Comparison of ENCODE assay signal across 24 cellular contexts in the genomic region with DNA sequence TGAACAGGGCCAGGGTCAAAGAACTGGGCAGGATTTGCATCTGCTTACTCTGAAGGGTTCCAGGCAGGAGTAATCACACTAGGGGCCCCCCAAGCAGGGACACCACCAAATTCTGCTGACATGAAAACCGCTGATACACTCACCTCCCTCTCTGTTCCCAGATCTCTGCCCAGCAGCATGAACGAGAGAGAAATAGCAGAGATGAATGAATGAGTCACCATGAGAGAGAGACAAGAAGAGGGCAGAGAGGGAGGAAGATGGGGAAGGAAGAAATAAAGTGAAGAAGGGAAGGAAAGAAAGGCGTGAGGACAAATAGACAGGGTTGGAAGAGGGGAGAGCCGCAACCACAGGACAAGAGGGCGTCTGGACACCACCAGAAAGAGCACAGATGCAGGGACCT.
DNase-seq lines count a peak whose midpoint lies in the region; ATAC-seq, FAIRE-seq and TF ChIP-seq lines count a peak whose summit lies in the region.
"Had no signal": no experiment of that assay in that cellular context is flagged by ENCODE, and none has a peak within 500 bp of the region (broad histone marks: within the 10 kb centered on the region; RNA-seq: fewer than 3 reads in every experiment).

No MANE protein-coding gene starts in this region.

- no peak for TF ChIP-seq RAD21 in A549 (conservative IDR thresholded peaks at IDR 0.05 in 1 of 2, IDR thresholded peaks at IDR 0.05 in 1 of 2)

- no peak overlapping the region for H3K4ac ChIP-seq in trophoblast cell (ENCODE audit: low read depth, low read length)

- H3K79me2 ChIP-seq in astrocyte (ENCODE audit: insufficient read depth, low read length) (no peaks in the 10 kb centered on the region), trophoblast cell (ENCODE audit: control insufficient read depth, insufficient read depth, low read length, poor library complexity) (no peaks in the 10 kb centered on the region)

- no peak overlapping the region for H2BK120ac ChIP-seq in trophoblast cell (ENCODE audit: insufficient read depth, low read length, poor library complexity)

- peaks cover 4% of the 10 kb centered on the region for H3K9me3 Mint-ChIP-seq in astrocyte (ENCODE audit: unreplicated experiment)
- peaks cover 6% of the 10 kb centered on the region for H3K9me3 Mint-ChIP-seq in stimulated activated effector memory CD8-positive, alpha-beta T cell treated with anti-CD3 and anti-CD28 coated beads, Interleukin-12 subunit alpha, Interleukin-12 subunit beta, amount 100 ng/mL, for 72 hours

- no peak overlapping the region for H3K18ac ChIP-seq in trophoblast cell (ENCODE audit: low read length)

- no peak for ATAC-seq in A549
- ATAC-seq in stimulated activated effector memory CD8-positive, alpha-beta T cell treated with anti-CD3 and anti-CD28 coated beads, Interleukin-12 subunit alpha, Interleukin-12 subunit beta, amount 100 ng/mL, for 72 hours = no peak
- no peak for ATAC-seq in left lung
- ATAC-seq: CD8-positive, alpha-beta T cell; GM12878; PC-3 had no signal

- no peak for TF ChIP-seq POLR2A in A549 (IDR thresholded peaks at IDR 0.05; ENCODE audit: low read length)

- peaks cover 25% of the 10 kb centered on the region for H3K4me1 Mint-ChIP-seq in astrocyte (ENCODE audit: low read depth, unreplicated experiment)
- H3K4me1 Mint-ChIP-seq in stimulated activated effector memory CD8-positive, alpha-beta T cell treated with anti-CD3 and anti-CD28 coated beads, Interleukin-12 subunit alpha, Interleukin-12 subunit beta, amount 100 ng/mL, for 72 hours = no peaks in the 10 kb centered on the region

- WGBS in A549 (ENCODE audit: missing lambda C conversion rate) = 74% methylated on average over 5 of the region's 5 CpGs
- 100% methylated on average over 1 of the region's 5 CpGs for whole genome bisulfite sequencing in trophoblast cell (ENCODE audit: extremely low coverage, insufficient coverage, insufficient read length)

- no peak for DNase-seq in A549 (ENCODE audit: low read depth in 1 of 2, low spot score in 1 of 2)
- DNase-seq in HT1080 (ENCODE audit: low read depth) = peak; percentile 30
- no peak for DNase-seq in astrocyte (ENCODE audit: low read depth)
- peak; percentile 55 for DNase-seq in iris pigment epithelial cell (ENCODE audit: low read depth)
- no peak for DNase-seq in NK-92 (lab: John Stamatoyannopoulos, UW; ENCODE audit: unreplicated experiment)
- no peak for DNase-seq in stimulated activated effector memory CD8-positive, alpha-beta T cell treated with anti-CD3 and anti-CD28 coated beads, Interleukin-12 subunit alpha, Interleukin-12 subunit beta, amount 100 ng/mL, for 72 hours (ENCODE audit: low spot score in 2 of 2)
- no peak for DNase-seq in left lung
- DNase-seq in trophoblast cell = no peak
- DNase-seq: C1 segment of cervical spinal cord; Caco-2; CD8-positive, alpha-beta T cell; GOT3; KG1; MM.1S; NCI-H1694; NCI-H2029 treated with DMSO at 0.1 percent for 48 hours; NCI-H510A; NCI-H69; PC-3; Right ventricle myocardium superior had no signal

- H2BK5ac ChIP-seq in trophoblast cell (ENCODE audit: low read depth, low read length, poor library complexity) = no peak overlapping the region

- intact Hi-C loops in left lung (cut with DNase I) = no loop called here

- CTCF ChIA-PET in A549 (lab: Yijun Ruan, JAX) = no interaction called here

- no peak overlapping the region for H4K12ac ChIP-seq in trophoblast cell (ENCODE audit: low read depth, low read length)

- no peaks in the 10 kb centered on the region for H4K20me1 ChIP-seq in astrocyte (ENCODE audit: insufficient read depth, low read length)

- POLR2A ChIA-PET in A549 (lab: Yijun Ruan, JAX) = no interaction called here

- no peak for TF ChIP-seq CTCF in A549 (IDR thresholded peaks at IDR 0.05)
- TF ChIP-seq CTCF in astrocyte (IDR thresholded peaks at IDR 0.05; ENCODE audit: insufficient read depth, low read depth, low read length) = no peak
- no peak for TF ChIP-seq CTCF in left lung (IDR thresholded peaks at IDR 0.05)

- H3K9me3 ChIP-seq in A549 = no peaks in the 10 kb centered on the region
- H3K9me3 ChIP-seq in astrocyte (ENCODE audit: insufficient read depth, low read depth, low read length) = no peaks in the 10 kb centered on the region
- peaks cover 0 to 8% of the 10 kb centered on the region in 2 donors for H3K9me3 ChIP-seq in left lung
- no peaks in the 10 kb centered on the region for H3K9me3 ChIP-seq in trophoblast cell (ENCODE audit: insufficient read depth, low read depth, low read length)
- H3K9me3 ChIP-seq: HAP-1, SJSA1 had no signal

- no peak overlapping the region for H2AK5ac ChIP-seq in trophoblast cell (ENCODE audit: low read length)

- H2AFZ ChIP-seq in astrocyte (ENCODE audit: low read depth, low read length) (no peak overlapping the region), trophoblast cell (ENCODE audit: insufficient read depth, low read length, poor library complexity) (no peak overlapping the region)

- no peak overlapping the region for H3K4me3 ChIP-seq in A549
- no peak overlapping the region for H3K4me3 ChIP-seq in astrocyte (ENCODE audit: insufficient read depth, low read depth, low read length)
- no peak overlapping the region for H3K4me3 ChIP-seq in left lung
- H3K4me3 ChIP-seq in trophoblast cell (ENCODE audit: low read depth, low read length) = no peak overlapping the region
- H3K4me3 ChIP-seq: GM12878, HAP-1, SJSA1 had no signal

- H3K4me3 Mint-ChIP-seq in astrocyte (ENCODE audit: unreplicated experiment) = no peak overlapping the region
- no peak overlapping the region for H3K4me3 Mint-ChIP-seq in stimulated activated effector memory CD8-positive, alpha-beta T cell treated with anti-CD3 and anti-CD28 coated beads, Interleukin-12 subunit alpha, Interleukin-12 subunit beta, amount 100 ng/mL, for 72 hours
- H3K4me3 Mint-ChIP-seq: CD8-positive, alpha-beta T cell had no signal

- H3K9ac ChIP-seq in astrocyte (ENCODE audit: low read length) = no peak overlapping the region
- no peak overlapping the region for H3K9ac ChIP-seq in trophoblast cell (ENCODE audit: low read length)

- no peak overlapping the region for H4K8ac ChIP-seq in trophoblast cell (ENCODE audit: low read depth, low read length)

- H3K79me1 ChIP-seq in trophoblast cell (ENCODE audit: low read length) = peaks cover 2% of the 10 kb centered on the region

- H3K4me2 ChIP-seq in A549 (no peak overlapping the region), astrocyte (ENCODE audit: low read length) (no peak overlapping the region), trophoblast cell (ENCODE audit: low read length) (no peak overlapping the region)

- H3K23ac ChIP-seq in trophoblast cell (ENCODE audit: low read length) = no peak overlapping the region

- H3K14ac ChIP-seq in trophoblast cell (ENCODE audit: low read length) = no peak overlapping the region

- H3K27ac ChIP-seq in A549 (peak overlapping the region; percentile 53 to 55; a peak in 4 of 6 replicates), astrocyte (ENCODE audit: low read depth, low read length) (no peak overlapping the region), left lung (no peak overlapping the region), trophoblast cell (ENCODE audit: low read depth, low read length) (no peak overlapping the region)
- H3K27ac ChIP-seq: SJSA1 had no signal

- H3K27me3 Mint-ChIP-seq in astrocyte (ENCODE audit: low read depth, unreplicated experiment) = no peaks in the 10 kb centered on the region

- FAIRE-seq in A549 (lab: Jason Lieb, UNC) (no peak), astrocyte (lab: Jason Lieb, UNC) (no peak)
- FAIRE-seq: G401.6, GM12878 had no signal

- no peak overlapping the region for H4K91ac ChIP-seq in trophoblast cell (ENCODE audit: low read depth, low read length)

- TF ChIP-seq EP300 in A549 (IDR thresholded peaks at IDR 0.05) = no peak

- H3K4me1 ChIP-seq in A549 (peaks cover 26% of the 10 kb centered on the region), astrocyte (ENCODE audit: insufficient read depth, low read length) (peaks cover 3% of the 10 kb centered on the region), left lung (no peaks in the 10 kb centered on the region), trophoblast cell (ENCODE audit: control insufficient read depth in 1 of 2, insufficient read depth in 2 of 2, low read length in 2 of 2) (peaks cover 7 to 10% of the 10 kb centered on the region in 2 experiments)

- H3K36me3 ChIP-seq in astrocyte (ENCODE audit: insufficient read depth, low read length) = no peaks in the 10 kb centered on the region
- H3K36me3 ChIP-seq in left lung = no peaks in the 10 kb centered on the region
- H3K36me3 ChIP-seq in trophoblast cell (ENCODE audit: control insufficient read depth in 1 of 2, insufficient read depth in 2 of 2, low read length in 2 of 2) = no peaks in the 10 kb centered on the region
- H3K36me3 ChIP-seq: HAP-1, SJSA1 had no signal

- H3K27me3 ChIP-seq in astrocyte (ENCODE audit: insufficient read depth, low read length) (no peaks in the 10 kb centered on the region), left lung (no peaks in the 10 kb centered on the region), trophoblast cell (ENCODE audit: insufficient read depth, low read length) (no peaks in the 10 kb centered on the region)
- H3K27me3 ChIP-seq: SJSA1 had no signal

- H2BK12ac ChIP-seq in trophoblast cell (ENCODE audit: low read length) = no peak overlapping the region

- peaks cover 5% of the 10 kb centered on the region for H3K36me3 Mint-ChIP-seq in astrocyte (ENCODE audit: low read depth, unreplicated experiment)
- no peaks in the 10 kb centered on the region for H3K36me3 Mint-ChIP-seq in stimulated activated effector memory CD8-positive, alpha-beta T cell treated with anti-CD3 and anti-CD28 coated beads, Interleukin-12 subunit alpha, Interleukin-12 subunit beta, amount 100 ng/mL, for 72 hours
- H3K36me3 Mint-ChIP-seq: CD8-positive, alpha-beta T cell had no signal

- peak overlapping the region; percentile 4 for H3K27ac Mint-ChIP-seq in astrocyte (ENCODE audit: unreplicated experiment)
- H3K27ac Mint-ChIP-seq in stimulated activated effector memory CD8-positive, alpha-beta T cell treated with anti-CD3 and anti-CD28 coated beads, Interleukin-12 subunit alpha, Interleukin-12 subunit beta, amount 100 ng/mL, for 72 hours = no peak overlapping the region
- H3K27ac Mint-ChIP-seq: CD8-positive, alpha-beta T cell had no signal

TF ChIP-seq in A549, 52 proteins besides CTCF, POLR2A, EP300 and RAD21:
- TF ChIP-seq RARB (CRISPR knock-in tag; IDR thresholded peaks at IDR 0.05) (no peak), MAZ (IDR thresholded peaks at IDR 0.05; ENCODE audit: borderline replicate concordance, low read depth, low read length) (no peak), CBX2 (IDR thresholded peaks at IDR 0.05; ENCODE audit: borderline replicate concordance, low read depth) (no peak), FOSL2 (IDR thresholded peaks at IDR 0.05) (no peak), FOSL2 (CRISPR knock-in tag; IDR thresholded peaks at IDR 0.05) (peak; percentile 31), SREBF2 (IDR thresholded peaks at IDR 0.05) (no peak)
- TF ChIP-seq, protein P1, sequence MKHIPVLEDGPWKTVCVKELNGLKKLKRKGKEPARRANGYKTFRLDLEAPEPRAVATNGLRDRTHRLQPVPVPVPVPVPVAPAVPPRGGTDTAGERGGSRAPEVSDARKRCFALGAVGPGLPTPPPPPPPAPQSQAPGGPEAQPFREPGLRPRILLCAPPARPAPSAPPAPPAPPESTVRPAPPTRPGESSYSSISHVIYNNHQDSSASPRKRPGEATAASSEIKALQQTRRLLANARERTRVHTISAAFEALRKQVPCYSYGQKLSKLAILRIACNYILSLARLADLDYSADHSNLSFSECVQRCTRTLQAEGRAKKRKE (CRISPR knock-in tag; IDR thresholded peaks at IDR 0.05; ENCODE audit: low read depth) = no peak

Comparison
In these comparisons a context has a peak if more than half of its experiments do, and no peak if none do; other contexts are left out.
1. DNase-seq: peak in HT1080 (single experiment) and iris pigment epithelial cell (single experiment); none in A549 (0 of 2), astrocyte (single experiment), NK-92 (single experiment), stimulated activated effector memory CD8-positive, alpha-beta T cell treated with anti-CD3 and anti-CD28 coated beads, Interleukin-12 subunit alpha, Interleukin-12 subunit beta, amount 100 ng/mL, for 72 hours (0 of 2), left lung (0 of 2) and trophoblast cell (0 of 2).
2. H3K27ac ChIP-seq: peak in A549 (2 of 2); none in astrocyte (single experiment), left lung (0 of 2) and trophoblast cell (single experiment).